Comparison of ENCODE assay signal across 9 cellular contexts in the genomic region with DNA sequence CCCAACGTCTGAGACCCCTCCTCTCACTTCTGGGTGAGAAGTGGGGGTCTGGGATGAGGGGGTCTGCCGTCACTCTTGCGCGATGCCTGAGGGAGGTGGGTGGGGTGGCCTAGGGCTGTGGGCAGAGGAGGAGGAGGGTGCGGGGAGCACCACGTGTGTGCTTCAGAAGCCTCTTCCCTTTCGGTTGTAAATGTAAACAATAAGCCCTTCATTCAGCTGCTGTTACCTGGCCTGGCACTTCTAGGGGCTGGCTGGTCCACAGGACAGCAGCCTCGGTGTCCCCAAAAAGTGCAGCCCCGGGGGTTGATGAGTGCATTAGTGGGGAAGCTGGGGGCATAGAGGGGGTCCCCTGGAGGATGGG. TPM values are rescaled to one million over a fixed set of nuclear protein-coding genes. Genes with fewer than 3 reads are reported as not detected.
A peak's percentile ranks its signal among the peaks of the same experiment; 100 is the strongest.
DNase-seq lines count a peak whose midpoint lies in the region; ATAC-seq and TF ChIP-seq lines count a peak whose summit lies in the region.
"Had no signal": no experiment of that assay in that cellular context is flagged by ENCODE, and none has a peak within 500 bp of the region (broad histone marks: within the 10 kb centered on the region; RNA-seq: fewer than 3 reads in every experiment).

No MANE protein-coding gene starts in this region.

- DNase-seq in H7 (no peak), breast epithelium (ENCODE audit: low spot score in 2 of 2) (no peak), foreskin keratinocyte (no peak), NCI-H2227 (lab: John Stamatoyannopoulos, UW; ENCODE audit: unreplicated experiment) (no peak), AG08396 (ENCODE audit: low spot score) (no peak)
- DNase-seq: SHP77 had no signal

- peaks cover 8% of the 10 kb centered on the region for H3K27me3 ChIP-seq in H7 (ENCODE audit: control insufficient read depth, insufficient read depth, low read length)
- no peaks in the 10 kb centered on the region for H3K27me3 ChIP-seq in breast epithelium
- H3K27me3 ChIP-seq in mononuclear cell (ENCODE audit: insufficient read depth, low read length): no peaks in the 10 kb centered on the region
- H3K27me3 ChIP-seq in foreskin keratinocyte: no peaks in the 10 kb centered on the region

- H3K4me3 ChIP-seq in H7 (ENCODE audit: insufficient read depth, low read depth, low read length) (peak overlapping the region; percentile 75), breast epithelium (peak overlapping the region; percentile 84 to 97 (median 89)), mononuclear cell (ENCODE audit: low read length) (peak overlapping the region; percentile 50)

- ATAC-seq in foreskin keratinocyte (no peak), HG02938 (IDR thresholded peaks at IDR 0.05; ENCODE audit: unreplicated experiment) (no peak)

- intact Hi-C loops in breast epithelium (cut with DNase I; ENCODE audit: low total_unique reads): no loop called here

- H3K4me1 ChIP-seq in breast epithelium (peaks cover 0 to 3% of the 10 kb centered on the region in 2 donors), mononuclear cell (ENCODE audit: insufficient read depth, low read length) (peaks cover 25% of the 10 kb centered on the region), foreskin keratinocyte (peaks cover 4% of the 10 kb centered on the region)

- no peak for TF ChIP-seq POLR2A in breast epithelium (IDR thresholded peaks at IDR 0.05)

- H3K9me3 ChIP-seq in breast epithelium (no peaks in the 10 kb centered on the region), mononuclear cell (ENCODE audit: low read depth, low read length) (no peaks in the 10 kb centered on the region)

- TF ChIP-seq CTCF in 22Rv1 (IDR thresholded peaks at IDR 0.05): no peak
- no peak for TF ChIP-seq CTCF in breast epithelium (IDR thresholded peaks at IDR 0.05)
- TF ChIP-seq CTCF in foreskin keratinocyte (conservative IDR thresholded peaks at IDR 0.05): no peak

- H3K27ac ChIP-seq in 22Rv1 (peak overlapping the region; percentile 74), breast epithelium (peak overlapping the region in 1 of 2 donors; percentile 76), foreskin keratinocyte (no peak overlapping the region)

- H3K36me3 ChIP-seq in H7 (replicated peaks; ENCODE audit: control insufficient read depth, insufficient read depth, low read length) (no peaks in the 10 kb centered on the region; the same call in 1 of the 2 replicates), breast epithelium (no peaks in the 10 kb centered on the region)

RNA-seq across cellular contexts. Expression of gene CLIP2, which starts 1.4 kb away (rescaled TPM):
- 30.1 and 43.6 TPM in 2 replicates for total RNA-seq in H7 (2014; rRNA removed; shearing (Covaris generic))
- total RNA-seq in breast epithelium (10 to 100 TPM in 2 of 3 donors, 1 to 10 TPM in 1; 7.3 to 20.3 (median 13.0) TPM), mononuclear cell (11.9 TPM), foreskin keratinocyte (11.9 and 12.7 TPM in 2 replicates)
- polyA plus RNA-seq in foreskin keratinocyte: 5.4 and 5.7 TPM in 2 replicates

RNA-seq across cellular contexts. Expression of gene RFC2, which starts 36.4 kb away (rescaled TPM):
- 109 and 126 TPM in 2 replicates for total RNA-seq in H7 (2014; rRNA removed; shearing (Covaris generic))
- total RNA-seq in breast epithelium (10 to 100 TPM; 15.4 to 25.6 (median 17.1) TPM), mononuclear cell (11.3 TPM), foreskin keratinocyte (59.8 and 62.6 TPM in 2 replicates)
- 64.2 and 73.3 TPM in 2 replicates for polyA plus RNA-seq in foreskin keratinocyte
